In the genomic region with DNA sequence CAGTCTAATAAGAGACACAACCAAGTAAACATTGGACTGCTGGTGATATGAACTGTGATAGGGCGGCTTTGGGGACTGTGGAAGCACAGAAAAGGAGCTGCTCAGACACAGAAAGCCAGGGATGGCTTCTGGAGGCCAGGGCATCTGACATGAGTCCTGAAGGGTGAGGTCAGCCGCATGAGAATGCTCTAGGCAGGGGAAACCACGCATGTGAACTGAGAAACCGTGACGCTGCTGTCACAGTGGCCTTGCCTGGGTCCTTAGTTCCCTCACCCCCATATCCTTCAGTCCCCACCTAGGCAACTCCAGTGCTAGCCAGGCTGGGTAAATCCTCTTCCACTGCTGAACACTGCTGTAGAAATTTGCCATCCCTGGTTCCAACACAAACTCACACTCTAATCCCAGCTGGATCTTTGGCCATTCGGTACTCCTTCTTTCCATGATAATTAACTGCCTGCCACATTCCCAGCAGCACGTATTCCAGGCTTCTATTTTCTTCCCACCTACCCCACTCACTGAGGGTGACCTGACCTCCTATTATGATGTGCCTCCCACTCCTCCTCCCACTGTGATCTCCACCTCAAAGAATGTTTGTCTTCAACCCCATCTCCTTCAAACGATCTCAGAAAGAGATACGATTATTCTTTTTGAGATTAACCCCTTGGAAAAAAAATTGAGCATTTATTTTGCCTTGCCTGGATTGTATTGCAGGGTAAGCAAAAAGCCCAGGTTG, we compare ENCODE assay signal across 26 cellular contexts. TPM values are rescaled to one million over a fixed set of nuclear protein-coding genes. Genes with fewer than 3 reads are reported as not detected.
DNase-seq lines count a peak whose midpoint lies in the region; ATAC-seq, FAIRE-seq and TF ChIP-seq lines count a peak whose summit lies in the region.
"Had no signal": no experiment of that assay in that cellular context is flagged by ENCODE, and none has a peak within 500 bp of the region (broad histone marks: within the 10 kb centered on the region; RNA-seq: fewer than 3 reads in every experiment).

No MANE protein-coding gene starts in this region.

- peak; percentile 25 for ATAC-seq in HG03342 (IDR thresholded peaks at IDR 0.05; ENCODE audit: unreplicated experiment)
- ATAC-seq in stimulated activated naive CD8-positive, alpha-beta T cell treated with anti-CD3 and anti-CD28 coated beads, Interleukin-15, amount 100 ng/mL, for 72 hours = no peak
- ATAC-seq: HCT116 had no signal

- intact Hi-C loops in activated CD4-positive, alpha-beta memory T cell treated with anti-CD3 and anti-CD28 coated beads for 36 hours (cut with micrococcal nuclease) = loop anchor here (5.0 kb wide), 1 partner anchor 100 kb away; no protein-coding TSS in a partner anchor

- no peaks in the 10 kb centered on the region for H3K79me2 ChIP-seq in H1 (ENCODE audit: control insufficient read depth in 1 of 2, insufficient read depth in 2 of 2, low read length in 2 of 2)

- H2AFZ ChIP-seq in H1 (ENCODE audit: low read length) = no peak overlapping the region
- H2AFZ ChIP-seq: GM23248 had no signal

- no peak overlapping the region for H4K91ac ChIP-seq in H1 (replicated peaks; ENCODE audit: insufficient read length, low read length)

- H2BK15ac ChIP-seq in H1 (ENCODE audit: low read length) = no peak overlapping the region

- DNase-seq in GM10248 (ENCODE audit: extremely low spot score) = peak; percentile 30
- no peak for DNase-seq in GM18507 (ENCODE audit: extremely low spot score, insufficient read length, low read depth)
- DNase-seq in H1 (ENCODE audit: low read depth in 1 of 2, low spot score in 2 of 2) = no peak
- no peak for DNase-seq in activated CD4-positive, alpha-beta memory T cell treated with anti-CD3 and anti-CD28 coated beads for 36 hours
- no peak for DNase-seq in NCI-H1092 (lab: John Stamatoyannopoulos, UW)
- DNase-seq in NCI-H1105 (lab: John Stamatoyannopoulos, UW) = no peak
- no peak for DNase-seq in stimulated activated naive CD8-positive, alpha-beta T cell treated with anti-CD3 and anti-CD28 coated beads, Interleukin-15, amount 100 ng/mL, for 72 hours
- DNase-seq: CD8-positive, alpha-beta memory T cell; DMS53; GDM1; GM23248; MM.1S; NCI-H1048; NCI-H1436 treated with DMSO at 0.1 percent for 48 hours; NCI-H2029 treated with DMSO at 0.1 percent for 48 hours; NCI-H226; NCI-H510A treated with DMSO at 0.1 percent for 48 hours; NCI-H748 treated with DMSO at 0.1 percent for 48 hours; SHP77 treated with DMSO at 0.1 percent for 48 hours; SW 1271 had no signal

- no peak overlapping the region for H3K27ac Mint-ChIP-seq in activated CD4-positive, alpha-beta memory T cell treated with anti-CD3 and anti-CD28 coated beads for 36 hours
- H3K27ac Mint-ChIP-seq in stimulated activated naive CD8-positive, alpha-beta T cell treated with anti-CD3 and anti-CD28 coated beads, Interleukin-15, amount 100 ng/mL, for 72 hours = no peak overlapping the region

- no peaks in the 10 kb centered on the region for H3K9me3 ChIP-seq in H1 (ENCODE audit: insufficient read depth in 2 of 2, low read depth in 1 of 2, low read length in 1 of 2)

- H3K4ac ChIP-seq in H1 (replicated peaks; ENCODE audit: insufficient read length, low read depth, low read length) = peak overlapping the region; percentile 21

- H3K27me3 Mint-ChIP-seq in activated CD4-positive, alpha-beta memory T cell treated with anti-CD3 and anti-CD28 coated beads for 36 hours = no peaks in the 10 kb centered on the region
- H3K27me3 Mint-ChIP-seq in stimulated activated naive CD8-positive, alpha-beta T cell treated with anti-CD3 and anti-CD28 coated beads, Interleukin-15, amount 100 ng/mL, for 72 hours = no peaks in the 10 kb centered on the region

- FAIRE-seq in GM18507 (lab: Jason Lieb, UNC) = peak; percentile 74
- FAIRE-seq in H1 (lab: Jason Lieb, UNC) = no peak
- FAIRE-seq: A204.1 had no signal

- no peak overlapping the region for H3K18ac ChIP-seq in H1 (ENCODE audit: extremely low read depth, low read length)

- CTCF ChIA-PET in GM10248 (lab: Yijun Ruan, JAX) = interaction anchor here (0.8 to 6.6 kb wide), 8 partner anchors 10 to 569 kb away, joined by 3 to 126 read pairs (median 5); no protein-coding TSS in a partner anchor
- CTCF ChIA-PET in H1 (lab: Charles Lee; ENCODE audit: partially characterized antibody) = interaction anchor here (0.8 to 1.9 kb wide), 12 partner anchors 9 to 410 kb away, joined by 3 to 16 read pairs (median 3); no protein-coding TSS in a partner anchor
- CTCF ChIA-PET in activated CD4-positive, alpha-beta memory T cell treated with anti-CD3 and anti-CD28 coated beads for 36 hours (lab: Charles Lee) = interaction anchor here (1.2 to 1.9 kb wide), 3 partner anchors 21 to 28 kb away, joined by 4 to 10 read pairs (median 5); no protein-coding TSS in a partner anchor

- H3K4me3 ChIP-seq in H1 (ENCODE audit: extremely low read depth in 1 of 4, insufficient read depth in 2 of 4, low read depth in 3 of 4, low read length in 4 of 4) = no peak overlapping the region
- H3K4me3 ChIP-seq: GM23248, SK-N-MC had no signal

- H3K14ac ChIP-seq in H1 (ENCODE audit: insufficient read length) = no peak overlapping the region

- no peaks in the 10 kb centered on the region for H3K23me2 ChIP-seq in H1 (ENCODE audit: low read depth, low read length)

- no peak overlapping the region for H4K8ac ChIP-seq in H1 (ENCODE audit: extremely low read depth, insufficient read depth, low read length)

- no peak overlapping the region for H2BK120ac ChIP-seq in H1 (replicated peaks; ENCODE audit: low read depth, low read length)

- H3K4me3 Mint-ChIP-seq in activated CD4-positive, alpha-beta memory T cell treated with anti-CD3 and anti-CD28 coated beads for 36 hours = no peak overlapping the region
- H3K4me3 Mint-ChIP-seq in stimulated activated naive CD8-positive, alpha-beta T cell treated with anti-CD3 and anti-CD28 coated beads, Interleukin-15, amount 100 ng/mL, for 72 hours = no peak overlapping the region
- H3K4me3 Mint-ChIP-seq: CD8-positive, alpha-beta memory T cell had no signal

- peaks cover 0 to 2% (median 0%) of the 10 kb centered on the region in 4 experiments; a peak in 1 of 7 replicates for H3K4me1 ChIP-seq in H1 (replicated peaks in 1 of 4; ENCODE audit: control insufficient read depth in 3 of 4, insufficient read depth in 4 of 4, low read length in 3 of 4)

- no peak overlapping the region for H2AK5ac ChIP-seq in H1 (ENCODE audit: low read depth, low read length)

- H2BK12ac ChIP-seq in H1 (ENCODE audit: low read depth, low read length) = no peak overlapping the region

- POLR2A ChIA-PET in GM10248 (lab: Yijun Ruan, JAX) = interaction anchor here (1.0 kb wide), 1 partner anchor 72 kb away, joined by 3 read pairs; no protein-coding TSS in a partner anchor
- POLR2A ChIA-PET in H1 (lab: Charles Lee; ENCODE audit: partially characterized antibody) = interaction anchor here (0.7 kb wide), 1 partner anchor 35 kb away, joined by 3 read pairs; no protein-coding TSS in a partner anchor
- POLR2A ChIA-PET in activated CD4-positive, alpha-beta memory T cell treated with anti-CD3 and anti-CD28 coated beads for 36 hours (lab: Charles Lee) = interaction anchor here (0.9 kb wide), 1 partner anchor 9 kb away, joined by 4 read pairs; no protein-coding TSS in a partner anchor

- H3K79me1 ChIP-seq in H1 (ENCODE audit: low read depth, low read length) = no peaks in the 10 kb centered on the region

- no peak overlapping the region for H3K56ac ChIP-seq in H1 (replicated peaks; ENCODE audit: insufficient read length, low read depth, low read length)

- peaks cover 80% of the 10 kb centered on the region for H3K4me1 Mint-ChIP-seq in activated CD4-positive, alpha-beta memory T cell treated with anti-CD3 and anti-CD28 coated beads for 36 hours (ENCODE audit: low read depth)
- peaks cover 69% of the 10 kb centered on the region for H3K4me1 Mint-ChIP-seq in stimulated activated naive CD8-positive, alpha-beta T cell treated with anti-CD3 and anti-CD28 coated beads, Interleukin-15, amount 100 ng/mL, for 72 hours

- H3K27me3 ChIP-seq in H1 (replicated peaks in 1 of 4; ENCODE audit: control insufficient read depth in 3 of 4, extremely low read depth in 1 of 4, insufficient read depth in 3 of 4, low read length in 3 of 4) = no peaks in the 10 kb centered on the region; a peak in 2 of 7 replicates

- TF ChIP-seq CTCF in GM10248 (IDR thresholded peaks at IDR 0.05; ENCODE audit: control extremely low read depth, extremely low read depth, low read depth, missing control alignments) (no peak), H1 (IDR thresholded peaks at IDR 0.05; ENCODE audit: control extremely low read depth in 1 of 3, insufficient read depth in 1 of 3, low read depth in 1 of 3, low read length in 3 of 3) (no peak)

- no peak overlapping the region for H2BK20ac ChIP-seq in H1 (ENCODE audit: low read length)

- WGBS in H1 (ENCODE audit: extremely low coverage in 1 of 2, insufficient coverage in 1 of 2, insufficient read length in 1 of 2, insufficient replicate concordance in 2 of 2, low coverage in 1 of 2, low lambda C conversion rate in 2 of 2, missing lambda C conversion rate in 1 of 2), 2 experiments = 72% methylated on average over 9 of the region's 9 CpGs; no CpG with 5 or more reads in 1 of the 2 experiments

- no peak overlapping the region for H3K23ac ChIP-seq in H1 (ENCODE audit: insufficient read length)

- no peaks in the 10 kb centered on the region for H4K20me1 ChIP-seq in H1 (replicated peaks in 1 of 2; ENCODE audit: control insufficient read depth in 1 of 2, insufficient read depth in 2 of 2, low read length in 2 of 2)

- no peak overlapping the region for H3K4me2 ChIP-seq in H1 (ENCODE audit: insufficient read depth in 1 of 2, low read depth in 2 of 2, low read length in 2 of 2)

- peaks cover 6% of the 10 kb centered on the region for H3K9me3 Mint-ChIP-seq in activated CD4-positive, alpha-beta memory T cell treated with anti-CD3 and anti-CD28 coated beads for 36 hours
- H3K9me3 Mint-ChIP-seq in stimulated activated naive CD8-positive, alpha-beta T cell treated with anti-CD3 and anti-CD28 coated beads, Interleukin-15, amount 100 ng/mL, for 72 hours = no peaks in the 10 kb centered on the region
- H3K9me3 Mint-ChIP-seq: CD8-positive, alpha-beta memory T cell had no signal

- no peak for TF ChIP-seq RAD21 in H1 (IDR thresholded peaks at IDR 0.05 in 1 of 2, conservative IDR thresholded peaks at IDR 0.05 in 1 of 2; ENCODE audit: low read depth in 2 of 2, low read length in 2 of 2)

- no peak overlapping the region for H4K5ac ChIP-seq in H1 (ENCODE audit: insufficient read length, low read depth, low read length)

- TF ChIP-seq EP300 in H1 (IDR thresholded peaks at IDR 0.05; ENCODE audit: borderline replicate concordance in 1 of 2, low read depth in 2 of 2, low read length in 2 of 2) = no peak

- H3K36me3 ChIP-seq in H1 (ENCODE audit: control insufficient read depth in 2 of 4, insufficient read depth in 4 of 4, low read length in 3 of 4) = no peaks in the 10 kb centered on the region

- no peak for TF ChIP-seq POLR2A in H1 (IDR thresholded peaks at IDR 0.05; ENCODE audit: control extremely low read depth in 1 of 2, low read depth in 2 of 2, low read length in 2 of 2)

- peaks cover 3% of the 10 kb centered on the region for H3K36me3 Mint-ChIP-seq in activated CD4-positive, alpha-beta memory T cell treated with anti-CD3 and anti-CD28 coated beads for 36 hours
- H3K36me3 Mint-ChIP-seq: CD8-positive, alpha-beta memory T cell had no signal

- H2BK5ac ChIP-seq in H1 (ENCODE audit: low read depth, low read length) = no peak overlapping the region

- no peak overlapping the region for H3K27ac ChIP-seq in H1 (ENCODE audit: low read depth, low read length)
- H3K27ac ChIP-seq: C4-2B, GM23248, RWPE1, SK-N-MC had no signal

- H3K9ac ChIP-seq in H1 (replicated peaks in 1 of 4; ENCODE audit: extremely low read depth in 1 of 4, low read depth in 3 of 4, low read length in 3 of 4) = no peak overlapping the region; a peak in 1 of 7 replicates
- H3K9ac ChIP-seq: GM23248 had no signal

RNA-seq across cellular contexts. Expression of gene CRYGS, which starts 31.4 kb away (rescaled TPM):
- 0.90 and 1.8 TPM in 2 replicates for total RNA-seq in H1 (2021; fragmentation: NEBNext Ultra II Directional; extraction: Animal tissue kit (Norgen Biotek cat#: 25700))
- 1.3 and 1.5 TPM in 2 replicates for polyA plus RNA-seq in H1 (2011; rRNA removed)
- polyA plus RNA-seq in H1 (2011; cell fraction: cytosol; rRNA removed) = 1.6 TPM
- 4.5 TPM for polyA plus RNA-seq in H1 (2011; cell fraction: nucleus; rRNA removed)
- 1.3 to 2.0 TPM (median 1.7 TPM) in 4 replicates for polyA plus RNA-seq in H1 (2012, experiment 1 of 2)
- polyA plus RNA-seq in H1 (2012, experiment 2 of 2) = not detected
- polyA plus RNA-seq in H1 (2013, experiment 1 of 2) = 0.93 TPM
- polyA plus RNA-seq in H1 (2013, experiment 2 of 2) = 0.74 TPM
- polyA minus RNA-seq in H1 (2011; rRNA and poly(A)+ RNA removed) = 0.44 and 1.0 TPM in 2 replicates
- polyA minus RNA-seq in H1 (2011; cell fraction: cytosol; rRNA and poly(A)+ RNA removed) = not detected
- 5.2 TPM for polyA minus RNA-seq in H1 (2011; cell fraction: nucleus; rRNA and poly(A)+ RNA removed)
- total RNA-seq in activated CD4-positive, alpha-beta memory T cell treated with anti-CD3 and anti-CD28 coated beads for 36 hours = 1 to 10 TPM; 2.5 to 2.7 TPM
- polyA plus RNA-seq: CD8-positive, alpha-beta memory T cell had no signal

RNA-seq across cellular contexts. Expression of gene TBCCD1, which starts 54.4 kb away (rescaled TPM):
- total RNA-seq in H1 (2021; fragmentation: NEBNext Ultra II Directional; extraction: Animal tissue kit (Norgen Biotek cat#: 25700)) = 13.4 and 13.9 TPM in 2 replicates
- polyA plus RNA-seq in H1 (2011; rRNA removed) = 8.4 and 11.3 TPM in 2 replicates
- polyA plus RNA-seq in H1 (2011; cell fraction: cytosol; rRNA removed) = 9.3 TPM
- 6.9 TPM for polyA plus RNA-seq in H1 (2011; cell fraction: nucleus; rRNA removed)
- polyA plus RNA-seq in H1 (2012, experiment 1 of 2) = 7.8 to 11.2 TPM (median 8.2 TPM) in 4 replicates
- polyA plus RNA-seq in H1 (2012, experiment 2 of 2) = 2.6 TPM
- 6.9 TPM for polyA plus RNA-seq in H1 (2013, experiment 1 of 2)
- polyA plus RNA-seq in H1 (2013, experiment 2 of 2) = 7.8 TPM
- polyA minus RNA-seq in H1 (2011; rRNA and poly(A)+ RNA removed) = 20.2 and 20.6 TPM in 2 replicates
- 6.9 TPM for polyA minus RNA-seq in H1 (2011; cell fraction: cytosol; rRNA and poly(A)+ RNA removed)
- 10.5 TPM for polyA minus RNA-seq in H1 (2011; cell fraction: nucleus; rRNA and poly(A)+ RNA removed)
- 10 to 100 TPM; 10.6 to 12.1 TPM for total RNA-seq in activated CD4-positive, alpha-beta memory T cell treated with anti-CD3 and anti-CD28 coated beads for 36 hours

RNA-seq across cellular contexts. Expression of gene DNAJB11, which starts 57.8 kb away (rescaled TPM):
- 63.9 and 67.7 TPM in 2 replicates for total RNA-seq in H1 (2021; fragmentation: NEBNext Ultra II Directional; extraction: Animal tissue kit (Norgen Biotek cat#: 25700))
- 14.3 and 14.6 TPM in 2 replicates for polyA plus RNA-seq in H1 (2011; rRNA removed)
- polyA plus RNA-seq in H1 (2011; cell fraction: cytosol; rRNA removed) = 31.5 TPM
- 10.7 TPM for polyA plus RNA-seq in H1 (2011; cell fraction: nucleus; rRNA removed)
- 49.6 to 72.3 TPM (median 56.3 TPM) in 4 replicates for polyA plus RNA-seq in H1 (2012, experiment 1 of 2)
- 20.4 TPM for polyA plus RNA-seq in H1 (2012, experiment 2 of 2)
- 96.2 TPM for polyA plus RNA-seq in H1 (2013, experiment 1 of 2)
- polyA plus RNA-seq in H1 (2013, experiment 2 of 2) = 134 TPM
- 8.2 and 8.8 TPM in 2 replicates for polyA minus RNA-seq in H1 (2011; rRNA and poly(A)+ RNA removed)
- 20.0 TPM for polyA minus RNA-seq in H1 (2011; cell fraction: cytosol; rRNA and poly(A)+ RNA removed)
- polyA minus RNA-seq in H1 (2011; cell fraction: nucleus; rRNA and poly(A)+ RNA removed) = 19.1 TPM
- 10 to 100 TPM; 36.9 to 39.5 TPM for total RNA-seq in activated CD4-positive, alpha-beta memory T cell treated with anti-CD3 and anti-CD28 coated beads for 36 hours
